ENCODE assay signal across 8 cellular contexts in genomic region chr1:226691257-226691656, GRCh38. TPM values are rescaled to one million over a fixed set of nuclear protein-coding genes. Genes with fewer than 3 reads are reported as not detected.
DNase-seq lines count a peak whose midpoint lies in the region; ATAC-seq, FAIRE-seq and TF ChIP-seq lines count a peak whose summit lies in the region.

No MANE protein-coding gene starts in this region.

- H3K27ac ChIP-seq in liver (ENCODE audit: low read depth in 1 of 2, low read length in 2 of 2) (peak overlapping the region; percentile 25 to 47), HepG2 (ENCODE audit: extremely low read length, insufficient read depth, low read length) (no peak overlapping the region), lung (ENCODE audit: low read depth in 1 of 2, low read length in 1 of 2) (peak overlapping the region; percentile 22 to 49), vagina (peak overlapping the region; percentile 88)

- in situ Hi-C loops in HepG2 (cut with HindIII; ENCODE audit: extremely low pct_ligation_motif_present, low pct_unique_long_range_greater_than_20kb): no loop called here

- no peaks in the 10 kb centered on the region for H3K9me3 ChIP-seq in liver (ENCODE audit: control insufficient read depth in 4 of 4, low read length in 3 of 4)
- no peaks in the 10 kb centered on the region for H3K9me3 ChIP-seq in HepG2 (ENCODE audit: low read length)
- H3K9me3 ChIP-seq in lung (ENCODE audit: control insufficient read depth in 2 of 2, insufficient read depth in 1 of 2, low read length in 1 of 2): no peaks in the 10 kb centered on the region
- no peaks in the 10 kb centered on the region for H3K9me3 ChIP-seq in vagina

- ATAC-seq in HepG2 (no peak), lung (ENCODE audit: insufficient read depth, low FRiP score) (peak; percentile 45), HG02938 (IDR thresholded peaks at IDR 0.05; ENCODE audit: unreplicated experiment) (no peak)

- BruUV-seq in HepG2 (replicated peaks; lab: Mats Ljungman, UMichigan): no TSS peak

- no peak for FAIRE-seq in HepG2 (lab: Jason Lieb, UNC)

- TF ChIP-seq RAD21 in liver (IDR thresholded peaks at IDR 0.05) (no peak), HepG2 (CRISPR knock-in tag; IDR thresholded peaks at IDR 0.05) (no peak)

- no peak for TF ChIP-seq EP300 in HepG2 (IDR thresholded peaks at IDR 0.05; ENCODE audit: low read depth in 2 of 2, low read length in 2 of 2)
- TF ChIP-seq EP300 in HepG2 (CRISPR knock-in tag; IDR thresholded peaks at IDR 0.05; ENCODE audit: borderline replicate concordance): no peak

- intact Hi-C loops in HepG2 (cut with micrococcal nuclease; ENCODE audit: unreplicated experiment): no loop called here
- intact Hi-C loops in vagina (cut with DNase I): no loop called here

- H3K36me3 ChIP-seq in liver (ENCODE audit: control insufficient read depth in 4 of 4, insufficient read depth in 3 of 4, low read depth in 1 of 4, low read length in 3 of 4): no peaks in the 10 kb centered on the region
- H3K36me3 ChIP-seq in HepG2 (replicated peaks in 1 of 2; ENCODE audit: control insufficient read depth in 1 of 2, insufficient read depth in 2 of 2, low read length in 2 of 2): no peaks in the 10 kb centered on the region
- no peaks in the 10 kb centered on the region for H3K36me3 ChIP-seq in lung (ENCODE audit: control insufficient read depth in 2 of 2, insufficient read depth in 2 of 2, low read length in 2 of 2)
- H3K36me3 ChIP-seq in vagina: no peaks in the 10 kb centered on the region

- no peaks in the 10 kb centered on the region for H4K20me1 ChIP-seq in HepG2 (ENCODE audit: insufficient read depth, low read length)

- CTCF ChIA-PET in HepG2 (lab: Yijun Ruan, JAX; ENCODE audit: low intra/inter-chr PET ratio, low total read pairs): no interaction called here

- POLR2A ChIA-PET in HepG2 (lab: Yijun Ruan, JAX): no interaction called here

- no peak for DNase-seq in HepG2 (ENCODE audit: low spot score)
- DNase-seq in activated CD8-positive, alpha-beta memory T cell treated with anti-CD3 and anti-CD28 coated beads, Interleukin-2, amount 50 U/mL, for 4 hours: peak; percentile 72
- no peak for DNase-seq in lung (ENCODE audit: low spot score)
- DNase-seq in vagina (ENCODE audit: extremely low spot score in 2 of 2): no peak
- no peak for DNase-seq in DMS114 treated with DMSO at 0.1 percent for 48 hours (lab: John Stamatoyannopoulos, UW; ENCODE audit: unreplicated experiment)
- DNase-seq in NCI-H345 (lab: John Stamatoyannopoulos, UW): no peak

- no peaks in the 10 kb centered on the region for H3K79me2 ChIP-seq in HepG2 (ENCODE audit: insufficient read depth, low read length)

- no peak for TF ChIP-seq POLR2A in HepG2 (IDR thresholded peaks at IDR 0.05; ENCODE audit: insufficient read depth in 1 of 2, low read depth in 2 of 2, low read length in 2 of 2)
- TF ChIP-seq POLR2A in vagina (IDR thresholded peaks at IDR 0.05): no peak

- no peak overlapping the region for H3K4me3 ChIP-seq in liver (ENCODE audit: low read depth in 1 of 3, low read length in 3 of 3)
- no peak overlapping the region for H3K4me3 ChIP-seq in HepG2 (replicated peaks in 1 of 3; ENCODE audit: insufficient read depth in 1 of 3, low read depth in 2 of 3, low read length in 3 of 3)
- no peak overlapping the region for H3K4me3 ChIP-seq in lung
- no peak overlapping the region for H3K4me3 ChIP-seq in vagina

- TF ChIP-seq CTCF in liver (IDR thresholded peaks at IDR 0.05; ENCODE audit: low read depth, low read length, missing input control) (no peak), HepG2 (CRISPR knock-in tag; IDR thresholded peaks at IDR 0.05) (no peak), lung (IDR thresholded peaks at IDR 0.05; ENCODE audit: control extremely low read depth, extremely low read depth) (no peak), vagina (IDR thresholded peaks at IDR 0.05) (no peak)

- 62% methylated on average over 4 of the region's 4 CpGs for WGBS in liver
- 3% methylated on average over 4 of the region's 4 CpGs for WGBS in HepG2 (ENCODE audit: low lambda C conversion rate)
- 30 to 41% methylated on average over 4 of the region's 4 CpGs for WGBS in lung, 2 donors

- H3K4me1 ChIP-seq in liver (ENCODE audit: control insufficient read depth in 4 of 4, insufficient read depth in 4 of 4, low read length in 3 of 4) (peaks cover 0 to 3% (median 0%) of the 10 kb centered on the region in 4 donors), HepG2 (ENCODE audit: insufficient read depth, low read length) (no peaks in the 10 kb centered on the region), lung (ENCODE audit: control insufficient read depth in 2 of 2, insufficient read depth in 2 of 2, low read length in 2 of 2) (peaks cover 15 to 17% of the 10 kb centered on the region in 2 donors), vagina (peaks cover 67% of the 10 kb centered on the region)

- no peak overlapping the region for H2AFZ ChIP-seq in HepG2 (ENCODE audit: low read length)

- no peak overlapping the region for H3K4me2 ChIP-seq in HepG2 (ENCODE audit: low read depth, low read length)

- H3K9ac ChIP-seq in liver (ENCODE audit: low read depth in 1 of 2, low read length in 2 of 2): peak overlapping the region in 1 of 2 donors; percentile 51
- H3K9ac ChIP-seq in HepG2 (ENCODE audit: insufficient read depth, low read depth, low read length): no peak overlapping the region

- no peaks in the 10 kb centered on the region for H3K27me3 ChIP-seq in liver (ENCODE audit: control insufficient read depth in 4 of 4, insufficient read depth in 4 of 4, low read length in 3 of 4)
- peaks cover 4 to 40% of the 10 kb centered on the region in 2 experiments for H3K27me3 ChIP-seq in HepG2 (ENCODE audit: control insufficient read depth in 1 of 2, insufficient read depth in 2 of 2, low read length in 2 of 2)
- no peaks in the 10 kb centered on the region for H3K27me3 ChIP-seq in lung (ENCODE audit: control insufficient read depth, insufficient read depth)
- no peaks in the 10 kb centered on the region for H3K27me3 ChIP-seq in vagina

TF ChIP-seq in liver, 16 proteins besides CTCF, POLR2A, EP300 and RAD21 (continues in another document):
- no peak for TF ChIP-seq HNF4G (IDR thresholded peaks at IDR 0.05)

TF ChIP-seq in HepG2, 621 proteins besides CTCF, POLR2A, EP300 and RAD21:
- no peak for TF ChIP-seq ZNF709 (CRISPR knock-in tag; IDR thresholded peaks at IDR 0.05)
- TF ChIP-seq ZNF180 (CRISPR knock-in tag; IDR thresholded peaks at IDR 0.05; ENCODE audit: borderline replicate concordance, low read depth): no peak
- TF ChIP-seq FOXO1 (CRISPR knock-in tag; IDR thresholded peaks at IDR 0.05): no peak
- TF ChIP-seq ZNF263 (CRISPR knock-in tag; IDR thresholded peaks at IDR 0.05): no peak
- no peak for TF ChIP-seq NR2F6 (IDR thresholded peaks at IDR 0.05)
- TF ChIP-seq NR2F6 (CRISPR knock-in tag; IDR thresholded peaks at IDR 0.05): no peak
- no peak for TF ChIP-seq SYNCRIP (IDR thresholded peaks at IDR 0.05; ENCODE audit: insufficient read depth, low read depth, low read length)
- no peak for TF ChIP-seq ZKSCAN8 (CRISPR knock-in tag; IDR thresholded peaks at IDR 0.05; ENCODE audit: borderline replicate concordance)

RNA-seq across cellular contexts. Expression of gene ITPKB, which starts 47.8 kb away (rescaled TPM):
- total RNA-seq in liver (1 to 10 TPM; 5.6 to 5.8 TPM), HepG2 (2016; rRNA removed; fragmentation: Illumina TruSeq; extraction: Trizol) (not detected in 2 replicates), lung (10 to 100 TPM; 42.8 to 46.6 TPM), vagina (31.7 TPM)
- polyA plus RNA-seq in liver (1 to 10 TPM in 1 of 2 donors, under 1 TPM in 1; 0.61 to 1.8 TPM), HepG2 (2011; rRNA removed) (not detected in 2 replicates), lung (10 to 100 TPM in 1 of 2 donors, 1 to 10 TPM in 1; 9.9 to 13.4 TPM)
- total RNA-seq in HepG2 (2016; cell fraction: cytosol; rRNA removed; fragmentation: Illumina TruSeq; extraction: Trizol; ENCODE audit: low read depth): not detected in 2 replicates
- total RNA-seq in HepG2 (2016; cell fraction: insoluble cytoplasmic fraction; rRNA removed; fragmentation: Illumina TruSeq; extraction: Trizol): not detected in 2 replicates
- not detected in 2 replicates for total RNA-seq in HepG2 (2016; cell fraction: membrane; rRNA removed; fragmentation: Illumina TruSeq; extraction: Trizol)
- not detected in 2 replicates for total RNA-seq in HepG2 (2016; cell fraction: nucleus; rRNA removed; fragmentation: Illumina TruSeq; extraction: Trizol)
- polyA plus RNA-seq in HepG2 (2011; cell fraction: cytosol; rRNA removed): not detected in 2 replicates
- polyA plus RNA-seq in HepG2 (2011; cell fraction: nucleus; rRNA removed): not detected in 2 replicates
- polyA plus RNA-seq in HepG2 (2012): not detected in 2 replicates
- polyA plus RNA-seq in HepG2 (2016; cell fraction: cytosol; fragmentation: Illumina TruSeq; extraction: Trizol; ENCODE audit: low read depth): not detected in 2 replicates
- polyA plus RNA-seq in HepG2 (2016; cell fraction: insoluble cytoplasmic fraction; fragmentation: Illumina TruSeq; extraction: Trizol; ENCODE audit: low read depth): not detected in 2 replicates
- not detected in 2 replicates for polyA plus RNA-seq in HepG2 (2016; cell fraction: membrane; fragmentation: Illumina TruSeq; extraction: Trizol; ENCODE audit: low read depth)
- polyA plus RNA-seq in HepG2 (2016; cell fraction: nucleus; fragmentation: Illumina TruSeq; extraction: Trizol; ENCODE audit: insufficient read depth, low read depth): not detected in 2 replicates
- polyA minus RNA-seq in HepG2 (2011; rRNA and poly(A)+ RNA removed; ENCODE audit: low replicate concordance): 0.84 TPM in 1 of 2 replicates, not detected in the other
- polyA minus RNA-seq in HepG2 (2011; cell fraction: cytosol; rRNA and poly(A)+ RNA removed): not detected in 2 replicates
- polyA minus RNA-seq in HepG2 (2011; cell fraction: nucleus; rRNA and poly(A)+ RNA removed): not detected in 2 replicates
